2 cellular contexts compared by ENCODE assay signal in the genomic region with DNA sequence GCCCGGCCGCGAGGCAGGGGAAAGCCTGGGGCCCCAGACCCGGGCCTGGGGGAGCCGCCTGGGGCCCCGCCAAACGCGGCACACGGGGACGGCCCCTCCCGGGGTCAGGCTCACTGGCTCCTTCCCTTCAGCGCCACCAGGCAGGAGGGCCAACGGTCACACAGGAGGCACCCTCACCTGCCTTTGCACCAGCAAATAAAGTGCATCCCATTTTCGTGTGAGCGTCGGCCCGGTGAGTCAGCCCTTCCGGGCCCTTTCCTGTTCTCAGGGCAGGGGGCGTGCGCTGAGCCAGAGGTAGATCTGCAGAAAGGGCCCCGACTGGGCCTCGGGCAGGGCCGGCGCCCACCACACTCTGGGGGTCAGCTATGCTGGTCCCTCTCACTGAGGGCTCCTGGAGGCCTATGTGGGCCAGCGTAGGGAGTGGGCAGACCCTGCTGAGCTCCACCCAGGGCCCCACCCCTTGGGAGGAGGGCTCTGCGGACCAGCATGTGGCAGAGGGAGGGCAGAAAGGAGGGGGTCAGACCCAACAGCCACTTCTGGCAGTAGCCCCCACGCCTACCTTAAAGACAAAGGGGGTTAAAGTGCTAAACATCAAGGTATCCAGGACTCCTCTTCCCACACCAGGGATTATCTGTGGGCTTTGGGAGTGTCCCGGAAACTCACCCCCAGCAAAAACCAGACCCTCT.
TF ChIP-seq lines count a peak whose summit lies in the region.

No MANE protein-coding gene starts in this region.

TF ChIP-seq in HEK293, 187 proteins besides CTCF, POLR2A, EP300 and RAD21 (continues in another document):
- TF ChIP-seq YY1 (tag by site-specific recombination; IDR thresholded peaks at IDR 0.05) (no peak), ZSCAN23 (tag by site-specific recombination; IDR thresholded peaks at IDR 0.05) (no peak; the same call in 1 of the 2 replicates), ZNF677 (tag by site-specific recombination; IDR thresholded peaks at IDR 0.05) (no peak), ZNF19 (tag by site-specific recombination; IDR thresholded peaks at IDR 0.05; ENCODE audit: low read depth) (no peak), TCF7L2 (IDR thresholded peaks at IDR 0.05; ENCODE audit: borderline replicate concordance, low read depth, low read length) (no peak), HOXD13 (CRISPR knock-in tag; IDR thresholded peaks at IDR 0.05; ENCODE audit: borderline replicate concordance) (no peak), ZNF629 (tag by site-specific recombination; IDR thresholded peaks at IDR 0.05) (no peak), MZF1 (tag by site-specific recombination; IDR thresholded peaks at IDR 0.05; ENCODE audit: borderline replicate concordance) (no peak), ZNF530 (tag by site-specific recombination; IDR thresholded peaks at IDR 0.05; ENCODE audit: low read depth) (no peak), ZNF140 (tag by site-specific recombination; IDR thresholded peaks at IDR 0.05) (no peak), PRDM1 (tag by site-specific recombination; IDR thresholded peaks at IDR 0.05) (no peak), ZNF394 (tag by site-specific recombination; IDR thresholded peaks at IDR 0.05; ENCODE audit: borderline replicate concordance) (no peak), ZNF76 (tag by site-specific recombination; IDR thresholded peaks at IDR 0.05; ENCODE audit: borderline replicate concordance, low read depth) (0 out of 2 replicates have a peak, but pooled peaks have one; percentile 16), BCL11B (tag by site-specific recombination; IDR thresholded peaks at IDR 0.05; ENCODE audit: low read depth) (no peak), ZNF626 (tag by site-specific recombination; IDR thresholded peaks at IDR 0.05) (no peak), GLIS2 (tag by site-specific recombination; IDR thresholded peaks at IDR 0.05) (peak; percentile 92; the same call in 1 of the 2 replicates), ZNF404 (tag by site-specific recombination; IDR thresholded peaks at IDR 0.05) (no peak), RBAK (tag by site-specific recombination; IDR thresholded peaks at IDR 0.05) (no peak), ZNF624 (tag by site-specific recombination; IDR thresholded peaks at IDR 0.05) (no peak), ZNF214 (tag by site-specific recombination; IDR thresholded peaks at IDR 0.05; ENCODE audit: borderline replicate concordance) (no peak)
- TF ChIP-seq, protein P1, sequence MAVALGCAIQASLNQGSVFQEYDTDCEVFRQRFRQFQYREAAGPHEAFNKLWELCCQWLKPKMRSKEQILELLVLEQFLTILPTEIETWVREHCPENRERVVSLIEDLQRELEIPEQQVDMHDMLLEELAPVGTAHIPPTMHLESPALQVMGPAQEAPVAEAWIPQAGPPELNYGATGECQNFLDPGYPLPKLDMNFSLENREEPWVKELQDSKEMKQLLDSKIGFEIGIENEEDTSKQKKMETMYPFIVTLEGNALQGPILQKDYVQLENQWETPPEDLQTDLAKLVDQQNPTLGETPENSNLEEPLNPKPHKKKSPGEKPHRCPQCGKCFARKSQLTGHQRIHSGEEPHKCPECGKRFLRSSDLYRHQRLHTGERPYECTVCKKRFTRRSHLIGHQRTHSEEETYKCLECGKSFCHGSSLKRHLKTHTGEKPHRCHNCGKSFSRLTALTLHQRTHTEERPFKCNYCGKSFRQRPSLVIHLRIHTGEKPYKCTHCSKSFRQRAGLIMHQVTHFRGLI (tag by site-specific recombination; IDR thresholded peaks at IDR 0.05) = no peak
- TF ChIP-seq, protein P2, sequence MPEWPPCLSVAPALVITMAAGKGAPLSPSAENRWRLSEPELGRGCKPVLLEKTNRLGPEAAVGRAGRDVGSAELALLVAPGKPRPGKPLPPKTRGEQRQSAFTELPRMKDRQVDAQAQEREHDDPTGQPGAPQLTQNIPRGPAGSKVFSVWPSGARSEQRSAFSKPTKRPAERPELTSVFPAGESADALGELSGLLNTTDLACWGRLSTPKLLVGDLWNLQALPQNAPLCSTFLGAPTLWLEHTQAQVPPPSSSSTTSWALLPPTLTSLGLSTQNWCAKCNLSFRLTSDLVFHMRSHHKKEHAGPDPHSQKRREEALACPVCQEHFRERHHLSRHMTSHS (tag by site-specific recombination; IDR thresholded peaks at IDR 0.05) = no peak
- TF ChIP-seq, protein P3, sequence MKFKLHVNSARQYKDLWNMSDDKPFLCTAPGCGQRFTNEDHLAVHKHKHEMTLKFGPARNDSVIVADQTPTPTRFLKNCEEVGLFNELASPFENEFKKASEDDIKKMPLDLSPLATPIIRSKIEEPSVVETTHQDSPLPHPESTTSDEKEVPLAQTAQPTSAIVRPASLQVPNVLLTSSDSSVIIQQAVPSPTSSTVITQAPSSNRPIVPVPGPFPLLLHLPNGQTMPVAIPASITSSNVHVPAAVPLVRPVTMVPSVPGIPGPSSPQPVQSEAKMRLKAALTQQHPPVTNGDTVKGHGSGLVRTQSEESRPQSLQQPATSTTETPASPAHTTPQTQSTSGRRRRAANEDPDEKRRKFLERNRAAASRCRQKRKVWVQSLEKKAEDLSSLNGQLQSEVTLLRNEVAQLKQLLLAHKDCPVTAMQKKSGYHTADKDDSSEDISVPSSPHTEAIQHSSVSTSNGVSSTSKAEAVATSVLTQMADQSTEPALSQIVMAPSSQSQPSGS (tag by site-specific recombination; IDR thresholded peaks at IDR 0.05; ENCODE audit: low read depth) = no peak
- TF ChIP-seq, protein P4, sequence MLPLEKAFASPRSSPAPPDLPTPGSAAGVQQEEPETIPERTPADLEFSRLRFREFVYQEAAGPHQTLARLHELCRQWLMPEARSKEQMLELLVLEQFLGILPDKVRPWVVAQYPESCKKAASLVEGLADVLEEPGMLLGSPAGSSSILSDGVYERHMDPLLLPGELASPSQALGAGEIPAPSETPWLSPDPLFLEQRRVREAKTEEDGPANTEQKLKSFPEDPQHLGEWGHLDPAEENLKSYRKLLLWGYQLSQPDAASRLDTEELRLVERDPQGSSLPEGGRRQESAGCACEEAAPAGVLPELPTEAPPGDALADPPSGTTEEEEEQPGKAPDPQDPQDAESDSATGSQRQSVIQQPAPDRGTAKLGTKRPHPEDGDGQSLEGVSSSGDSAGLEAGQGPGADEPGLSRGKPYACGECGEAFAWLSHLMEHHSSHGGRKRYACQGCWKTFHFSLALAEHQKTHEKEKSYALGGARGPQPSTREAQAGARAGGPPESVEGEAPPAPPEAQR (tag by site-specific recombination; IDR thresholded peaks at IDR 0.05) = no peak
- TF ChIP-seq, protein P5, sequence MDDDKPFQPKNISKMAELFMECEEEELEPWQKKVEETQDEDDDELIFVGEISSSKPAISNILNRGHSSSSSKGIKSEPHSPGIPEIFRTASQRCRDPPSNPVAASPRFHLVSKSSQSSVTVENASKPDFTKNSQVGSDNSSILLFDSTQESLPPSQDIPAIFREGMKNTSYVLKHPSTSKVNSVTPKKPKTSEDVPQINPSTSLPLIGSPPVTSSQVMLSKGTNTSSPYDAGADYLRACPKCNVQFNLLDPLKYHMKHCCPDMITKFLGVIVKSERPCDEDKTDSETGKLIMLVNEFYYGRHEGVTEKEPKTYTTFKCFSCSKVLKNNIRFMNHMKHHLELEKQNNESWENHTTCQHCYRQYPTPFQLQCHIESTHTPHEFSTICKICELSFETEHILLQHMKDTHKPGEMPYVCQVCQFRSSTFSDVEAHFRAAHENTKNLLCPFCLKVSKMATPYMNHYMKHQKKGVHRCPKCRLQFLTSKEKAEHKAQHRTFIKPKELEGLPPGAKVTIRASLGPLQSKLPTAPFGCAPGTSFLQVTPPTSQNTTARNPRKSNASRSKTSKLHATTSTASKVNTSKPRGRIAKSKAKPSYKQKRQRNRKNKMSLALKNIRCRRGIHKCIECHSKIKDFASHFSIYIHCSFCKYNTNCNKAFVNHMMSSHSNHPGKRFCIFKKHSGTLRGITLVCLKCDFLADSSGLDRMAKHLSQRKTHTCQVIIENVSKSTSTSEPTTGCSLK (tag by site-specific recombination; IDR thresholded peaks at IDR 0.05) = no peak

TF ChIP-seq in HepG2, 621 proteins besides CTCF, POLR2A, EP300 and RAD21 (continues in another document):
- TF ChIP-seq PRMT3 (CRISPR knock-in tag; IDR thresholded peaks at IDR 0.05; ENCODE audit: borderline replicate concordance, low read depth) (no peak), SETDB1 (CRISPR knock-in tag; IDR thresholded peaks at IDR 0.05; ENCODE audit: borderline replicate concordance) (no peak), RBM39 (IDR thresholded peaks at IDR 0.05; ENCODE audit: low read depth, low read length, poor library complexity, severe bottlenecking) (peak; percentile 93), ARHGAP35 (CRISPR knock-in tag; IDR thresholded peaks at IDR 0.05; ENCODE audit: borderline replicate concordance) (no peak; the same call in 1 of the 2 replicates), SAP130 (CRISPR knock-in tag; IDR thresholded peaks at IDR 0.05; ENCODE audit: low read depth) (peak; percentile 91), ELF1 (CRISPR knock-in tag; IDR thresholded peaks at IDR 0.05) (peak; percentile 65; the same call in 1 of the 2 replicates), ZNF30 (CRISPR knock-in tag; IDR thresholded peaks at IDR 0.05) (no peak), ZNF619 (CRISPR knock-in tag; IDR thresholded peaks at IDR 0.05) (no peak), TFAP4 (IDR thresholded peaks at IDR 0.05; ENCODE audit: borderline replicate concordance, low read depth) (peak; percentile 14; the same call in 1 of the 2 replicates), MBD4 (IDR thresholded peaks at IDR 0.05; ENCODE audit: borderline replicate concordance, low read length) (no peak), KDM4B (CRISPR knock-in tag; IDR thresholded peaks at IDR 0.05) (no peak), ZNF567 (CRISPR knock-in tag; IDR thresholded peaks at IDR 0.05; ENCODE audit: borderline replicate concordance) (0 out of 2 replicates have a peak, but pooled peaks have one; percentile 84), SIX1 (CRISPR knock-in tag; IDR thresholded peaks at IDR 0.05; ENCODE audit: borderline replicate concordance) (peak; percentile 30; the same call in 1 of the 2 replicates), ZNF569 (CRISPR knock-in tag; IDR thresholded peaks at IDR 0.05; ENCODE audit: borderline replicate concordance) (no peak), HCFC1 (IDR thresholded peaks at IDR 0.05; ENCODE audit: low read depth, low read length) (peak; percentile 7; the same call in 1 of the 2 replicates), ESRRA (CRISPR knock-in tag; IDR thresholded peaks at IDR 0.05; ENCODE audit: low read depth) (0 out of 2 replicates have a peak, but pooled peaks have one; percentile 39), ZNF629 (CRISPR knock-in tag; conservative IDR thresholded peaks at IDR 0.05) (no peak), POGK (CRISPR knock-in tag; conservative IDR thresholded peaks at IDR 0.05) (peak; percentile 77; the same call in 1 of the 2 replicates)
- TF ChIP-seq, protein P6, sequence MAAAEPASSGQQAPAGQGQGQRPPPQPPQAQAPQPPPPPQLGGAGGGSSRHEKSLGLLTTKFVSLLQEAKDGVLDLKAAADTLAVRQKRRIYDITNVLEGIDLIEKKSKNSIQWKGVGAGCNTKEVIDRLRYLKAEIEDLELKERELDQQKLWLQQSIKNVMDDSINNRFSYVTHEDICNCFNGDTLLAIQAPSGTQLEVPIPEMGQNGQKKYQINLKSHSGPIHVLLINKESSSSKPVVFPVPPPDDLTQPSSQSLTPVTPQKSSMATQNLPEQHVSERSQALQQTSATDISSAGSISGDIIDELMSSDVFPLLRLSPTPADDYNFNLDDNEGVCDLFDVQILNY (CRISPR knock-in tag; conservative IDR thresholded peaks at IDR 0.05) = no peak; the same call in 1 of the 2 replicates
- TF ChIP-seq, protein P7, sequence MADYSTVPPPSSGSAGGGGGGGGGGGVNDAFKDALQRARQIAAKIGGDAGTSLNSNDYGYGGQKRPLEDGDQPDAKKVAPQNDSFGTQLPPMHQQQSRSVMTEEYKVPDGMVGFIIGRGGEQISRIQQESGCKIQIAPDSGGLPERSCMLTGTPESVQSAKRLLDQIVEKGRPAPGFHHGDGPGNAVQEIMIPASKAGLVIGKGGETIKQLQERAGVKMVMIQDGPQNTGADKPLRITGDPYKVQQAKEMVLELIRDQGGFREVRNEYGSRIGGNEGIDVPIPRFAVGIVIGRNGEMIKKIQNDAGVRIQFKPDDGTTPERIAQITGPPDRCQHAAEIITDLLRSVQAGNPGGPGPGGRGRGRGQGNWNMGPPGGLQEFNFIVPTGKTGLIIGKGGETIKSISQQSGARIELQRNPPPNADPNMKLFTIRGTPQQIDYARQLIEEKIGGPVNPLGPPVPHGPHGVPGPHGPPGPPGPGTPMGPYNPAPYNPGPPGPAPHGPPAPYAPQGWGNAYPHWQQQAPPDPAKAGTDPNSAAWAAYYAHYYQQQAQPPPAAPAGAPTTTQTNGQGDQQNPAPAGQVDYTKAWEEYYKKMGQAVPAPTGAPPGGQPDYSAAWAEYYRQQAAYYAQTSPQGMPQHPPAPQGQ (CRISPR knock-in tag; IDR thresholded peaks at IDR 0.05; ENCODE audit: borderline replicate concordance) = 0 out of 2 replicates have a peak, but pooled peaks have one; percentile 89
- TF ChIP-seq, protein P8, sequence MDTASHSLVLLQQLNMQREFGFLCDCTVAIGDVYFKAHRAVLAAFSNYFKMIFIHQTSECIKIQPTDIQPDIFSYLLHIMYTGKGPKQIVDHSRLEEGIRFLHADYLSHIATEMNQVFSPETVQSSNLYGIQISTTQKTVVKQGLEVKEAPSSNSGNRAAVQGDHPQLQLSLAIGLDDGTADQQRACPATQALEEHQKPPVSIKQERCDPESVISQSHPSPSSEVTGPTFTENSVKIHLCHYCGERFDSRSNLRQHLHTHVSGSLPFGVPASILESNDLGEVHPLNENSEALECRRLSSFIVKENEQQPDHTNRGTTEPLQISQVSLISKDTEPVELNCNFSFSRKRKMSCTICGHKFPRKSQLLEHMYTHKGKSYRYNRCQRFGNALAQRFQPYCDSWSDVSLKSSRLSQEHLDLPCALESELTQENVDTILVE (CRISPR knock-in tag; IDR thresholded peaks at IDR 0.05) = peak; percentile 49; the same call in 1 of the 2 replicates
- TF ChIP-seq, protein P9, sequence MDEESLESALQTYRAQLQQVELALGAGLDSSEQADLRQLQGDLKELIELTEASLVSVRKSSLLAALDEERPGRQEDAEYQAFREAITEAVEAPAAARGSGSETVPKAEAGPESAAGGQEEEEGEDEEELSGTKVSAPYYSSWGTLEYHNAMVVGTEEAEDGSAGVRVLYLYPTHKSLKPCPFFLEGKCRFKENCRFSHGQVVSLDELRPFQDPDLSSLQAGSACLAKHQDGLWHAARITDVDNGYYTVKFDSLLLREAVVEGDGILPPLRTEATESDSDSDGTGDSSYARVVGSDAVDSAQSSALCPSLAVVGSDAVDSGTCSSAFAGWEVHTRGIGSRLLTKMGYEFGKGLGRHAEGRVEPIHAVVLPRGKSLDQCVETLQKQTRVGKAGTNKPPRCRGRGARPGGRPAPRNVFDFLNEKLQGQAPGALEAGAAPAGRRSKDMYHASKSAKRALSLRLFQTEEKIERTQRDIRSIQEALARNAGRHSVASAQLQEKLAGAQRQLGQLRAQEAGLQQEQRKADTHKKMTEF (CRISPR knock-in tag; IDR thresholded peaks at IDR 0.05) = peak; percentile 73
